ENCODE assay signal across 23 cellular contexts in genomic region chr10:8520382-8520781, GRCh38.
DNase-seq lines count a peak whose midpoint lies in the region; TF ChIP-seq lines count a peak whose summit lies in the region.
"Had no signal": no experiment of that assay in that cellular context is flagged by ENCODE, and none has a peak within 500 bp of the region (broad histone marks: within the 10 kb centered on the region; RNA-seq: fewer than 3 reads in every experiment).

No MANE protein-coding gene starts in this region.

- H3K4me1 ChIP-seq in DOHH2 (ENCODE audit: control insufficient read depth, low read length) (no peaks in the 10 kb centered on the region), Loucy (ENCODE audit: insufficient read depth, low read length, poor library complexity, severe bottlenecking) (no peaks in the 10 kb centered on the region), neural progenitor cell (no peaks in the 10 kb centered on the region), sigmoid colon (no peaks in the 10 kb centered on the region)
- H3K4me1 ChIP-seq: lower lobe of right lung had no signal

- H3K9me3 ChIP-seq in DOHH2 (ENCODE audit: control insufficient read depth, insufficient read depth, low read length) (no peaks in the 10 kb centered on the region), Loucy (ENCODE audit: insufficient read depth, low read depth, low read length) (no peaks in the 10 kb centered on the region), neural progenitor cell (ENCODE audit: low read depth) (no peaks in the 10 kb centered on the region), sigmoid colon (no peaks in the 10 kb centered on the region)
- H3K9me3 ChIP-seq: lower lobe of right lung had no signal

- H4K20me1 ChIP-seq in DOHH2 (ENCODE audit: control insufficient read depth, insufficient read depth, low read depth, low read length) = no peaks in the 10 kb centered on the region
- no peaks in the 10 kb centered on the region for H4K20me1 ChIP-seq in Loucy (ENCODE audit: insufficient read depth, low read length, poor library complexity, severe bottlenecking)
- H4K20me1 ChIP-seq in neural progenitor cell (ENCODE audit: low read depth) = no peaks in the 10 kb centered on the region

- H3K27me3 Mint-ChIP-seq in chondrocyte (ENCODE audit: low read depth) = no peaks in the 10 kb centered on the region
- peaks cover 9% of the 10 kb centered on the region for H3K27me3 Mint-ChIP-seq in neural progenitor cell (ENCODE audit: insufficient read depth, low read depth)

- H2AFZ ChIP-seq in Loucy (ENCODE audit: low read length) (no peak overlapping the region), neural progenitor cell (replicated peaks) (no peak overlapping the region)

- no peak overlapping the region for H3K27ac Mint-ChIP-seq in chondrocyte (ENCODE audit: unreplicated experiment)
- no peak overlapping the region for H3K27ac Mint-ChIP-seq in neural progenitor cell
- H3K27ac Mint-ChIP-seq: activated naive CD8-positive, alpha-beta T cell treated with anti-CD3 and anti-CD28 coated beads, Interleukin-2, amount 10 ng/mL, durations not matched to agents 7 days and 5 days; CD8-positive, alpha-beta T cell; T-helper 2 cell treated with Interferon-gamma antibody and Interleukin-4, amounts not matched to agents 5 μg/mL and 100 μg/mL, for 36 hours had no signal

- intact Hi-C loops in sigmoid colon (cut with DNase I) = no loop called here

- no peak overlapping the region for H3K9ac ChIP-seq in Loucy (ENCODE audit: low read depth, low read length, poor library complexity, severe bottlenecking)
- no peak overlapping the region for H3K9ac ChIP-seq in neural progenitor cell

- no peak for TF ChIP-seq EP300 in sigmoid colon (IDR thresholded peaks at IDR 0.05)

- TF ChIP-seq POLR2A in sigmoid colon (IDR thresholded peaks at IDR 0.05) = no peak

- H3K36me3 Mint-ChIP-seq in chondrocyte (ENCODE audit: low read depth) = no peaks in the 10 kb centered on the region
- no peaks in the 10 kb centered on the region for H3K36me3 Mint-ChIP-seq in neural progenitor cell
- H3K36me3 Mint-ChIP-seq: activated naive CD8-positive, alpha-beta T cell treated with anti-CD3 and anti-CD28 coated beads, Interleukin-2, amount 10 ng/mL, durations not matched to agents 7 days and 5 days; CD8-positive, alpha-beta T cell had no signal

- no peaks in the 10 kb centered on the region for H3K9me2 ChIP-seq in DOHH2 (replicated peaks; ENCODE audit: control insufficient read depth, low read length)
- no peaks in the 10 kb centered on the region for H3K9me2 ChIP-seq in Loucy (replicated peaks; ENCODE audit: low read depth, low read length)

- H3F3A ChIP-seq in DOHH2 (ENCODE audit: control insufficient read depth, insufficient read depth) (no peaks in the 10 kb centered on the region), Loucy (ENCODE audit: low read depth) (no peaks in the 10 kb centered on the region), neural progenitor cell (ENCODE audit: low read depth) (no peaks in the 10 kb centered on the region)

- H3K4me3 ChIP-seq in DOHH2 (ENCODE audit: low read length) (no peak overlapping the region), Loucy (ENCODE audit: low read length, poor library complexity, severe bottlenecking) (no peak overlapping the region), neural progenitor cell (no peak overlapping the region), sigmoid colon (no peak overlapping the region)
- H3K4me3 ChIP-seq: lower lobe of right lung had no signal

- H3K27ac ChIP-seq in DOHH2 (ENCODE audit: low read depth, low read length) (no peak overlapping the region), neural progenitor cell (no peak overlapping the region), sigmoid colon (no peak overlapping the region)
- H3K27ac ChIP-seq: epithelial cell of prostate, lower lobe of right lung had no signal

- H3K27me3 ChIP-seq in DOHH2 (ENCODE audit: control insufficient read depth, low read length) = no peaks in the 10 kb centered on the region
- H3K27me3 ChIP-seq in Loucy (ENCODE audit: insufficient read depth, low read length, poor library complexity, severe bottlenecking) = no peaks in the 10 kb centered on the region
- H3K27me3 ChIP-seq in neural progenitor cell = no peaks in the 10 kb centered on the region
- H3K27me3 ChIP-seq in sigmoid colon = no peaks in the 10 kb centered on the region

- DNase-seq in chondrocyte (ENCODE audit: low spot score) (no peak), neural progenitor cell (ENCODE audit: low spot score) (no peak), sigmoid colon (no peak), NCI-H345 treated with DMSO at 0.1 percent for 48 hours (lab: John Stamatoyannopoulos, UW; ENCODE audit: unreplicated experiment) (no peak)
- no peak for DNase-seq in activated effector memory CD4-positive, alpha-beta T cell treated with anti-CD3 and anti-CD28 coated beads, Interleukin-2, amount 50 U/mL, for 16 hours
- DNase-seq: activated CD4-positive, alpha-beta T cell treated with anti-CD3 and anti-CD28 coated beads for 4 hours; activated CD8-positive, alpha-beta memory T cell treated with anti-CD3 and anti-CD28 coated beads for 24 hours; activated effector memory CD4-positive, alpha-beta T cell treated with Interleukin-2 at 50 U/mL for 16 hours; activated naive CD8-positive, alpha-beta T cell treated with anti-CD3 and anti-CD28 coated beads, Interleukin-2, amount 10 ng/mL, durations not matched to agents 7 days and 5 days; CD8-positive, alpha-beta T cell; DMS153; HCEC 1CT; head of caudate nucleus; kidney glomerular epithelial cell; lower lobe of right lung; NCI-H1436; NCI-H345; NCI-H774; stimulated activated naive CD4-positive, alpha-beta T cell had no signal

- WGBS in sigmoid colon, 2 donors = 69 to 76% methylated on average over 2 of the region's 2 CpGs

- H3K4me2 ChIP-seq in DOHH2 (ENCODE audit: low read length) (no peak overlapping the region), Loucy (ENCODE audit: low read depth, low read length, poor library complexity, severe bottlenecking) (no peak overlapping the region), neural progenitor cell (no peak overlapping the region)

- TF ChIP-seq CTCF in DOHH2 (IDR thresholded peaks at IDR 0.05; ENCODE audit: low read depth, low read length, poor library complexity, severe bottlenecking) = peak; percentile 9
- peak; percentile 24; the same call in 1 of the 2 replicates for TF ChIP-seq CTCF in Loucy (conservative IDR thresholded peaks at IDR 0.05; ENCODE audit: low read length)
- TF ChIP-seq CTCF in chondrocyte (IDR thresholded peaks at IDR 0.05) = peak; percentile 8
- TF ChIP-seq CTCF in neural progenitor cell (IDR thresholded peaks at IDR 0.05) = peak; percentile 42
- no peak for TF ChIP-seq CTCF in sigmoid colon (IDR thresholded peaks at IDR 0.05)

- peaks cover 19% of the 10 kb centered on the region for H3K9me3 Mint-ChIP-seq in chondrocyte (ENCODE audit: low read depth)
- H3K9me3 Mint-ChIP-seq in neural progenitor cell = no peaks in the 10 kb centered on the region
- H3K9me3 Mint-ChIP-seq: CD8-positive, alpha-beta T cell had no signal

- H3K36me3 ChIP-seq in DOHH2 (ENCODE audit: control insufficient read depth, low read length) (no peaks in the 10 kb centered on the region), Loucy (ENCODE audit: insufficient read depth, low read length) (no peaks in the 10 kb centered on the region), neural progenitor cell (no peaks in the 10 kb centered on the region), sigmoid colon (no peaks in the 10 kb centered on the region)
- H3K36me3 ChIP-seq: lower lobe of right lung had no signal

- no peak overlapping the region for H3K4me3 Mint-ChIP-seq in chondrocyte (ENCODE audit: unreplicated experiment)
- no peak overlapping the region for H3K4me3 Mint-ChIP-seq in neural progenitor cell
- H3K4me3 Mint-ChIP-seq: activated naive CD8-positive, alpha-beta T cell treated with anti-CD3 and anti-CD28 coated beads, Interleukin-2, amount 10 ng/mL, durations not matched to agents 7 days and 5 days; CD8-positive, alpha-beta T cell; T-helper 2 cell treated with Interferon-gamma antibody and Interleukin-4, amounts not matched to agents 5 μg/mL and 100 μg/mL, for 36 hours had no signal

- no peaks in the 10 kb centered on the region for H3K4me1 Mint-ChIP-seq in chondrocyte (ENCODE audit: low read depth)
- H3K4me1 Mint-ChIP-seq in neural progenitor cell = peaks cover 6% of the 10 kb centered on the region
- H3K4me1 Mint-ChIP-seq: activated naive CD8-positive, alpha-beta T cell treated with anti-CD3 and anti-CD28 coated beads, Interleukin-2, amount 10 ng/mL, durations not matched to agents 7 days and 5 days had no signal

- H3K79me2 ChIP-seq in DOHH2 (ENCODE audit: control insufficient read depth, low read length) (no peaks in the 10 kb centered on the region), Loucy (ENCODE audit: insufficient read depth, low read length) (no peaks in the 10 kb centered on the region), neural progenitor cell (ENCODE audit: low read depth) (no peaks in the 10 kb centered on the region)

Comparison
In these comparisons a context has a peak if more than half of its experiments do, and no peak if none do; other contexts are left out.
1. CTCF ChIP-seq: peak in DOHH2 (single experiment), Loucy (single experiment), chondrocyte (single experiment) and neural progenitor cell (single experiment); none in sigmoid colon (0 of 4).